ENCODE assay signal across 1 cellular context in the genomic region with DNA sequence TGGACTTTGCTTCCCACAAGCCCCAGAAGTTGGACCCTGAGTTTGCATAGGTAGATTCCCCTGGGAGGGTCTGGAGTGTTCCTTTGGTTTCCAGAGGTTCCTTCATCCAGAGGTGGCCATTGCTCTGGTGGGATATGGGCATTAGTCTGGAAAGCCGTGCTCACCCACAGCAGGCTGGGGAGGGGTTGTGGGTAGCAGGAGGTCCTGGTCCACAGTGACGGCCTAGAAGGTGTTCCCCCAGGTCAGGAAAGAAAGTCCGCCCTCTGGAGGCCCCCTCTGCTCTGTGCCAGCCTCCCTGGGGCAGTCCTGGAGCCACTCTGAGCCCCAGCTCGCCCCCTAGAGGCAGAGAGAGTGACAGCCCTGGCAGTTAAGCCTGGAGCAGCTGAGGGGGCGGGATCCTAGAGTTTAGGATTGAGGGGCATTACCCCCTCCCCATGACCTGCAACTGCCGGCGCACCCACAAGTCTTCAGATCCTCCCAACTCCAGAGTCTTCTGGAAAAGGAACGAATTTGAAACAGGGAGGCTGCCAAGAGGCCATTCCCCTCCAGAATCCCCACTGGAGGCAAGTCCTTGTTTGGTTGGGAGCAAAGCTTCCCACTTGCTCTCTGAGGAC.
TF ChIP-seq lines count a peak whose summit lies in the region.

No MANE protein-coding gene starts in this region.

TF ChIP-seq in HepG2, 621 proteins besides CTCF, POLR2A, EP300 and RAD21 (continued from another document and continues in another):
- TF ChIP-seq ZGPAT (CRISPR knock-in tag; IDR thresholded peaks at IDR 0.05) (0 out of 2 replicates have a peak, but pooled peaks have one; percentile 24), PBX2 (CRISPR knock-in tag; IDR thresholded peaks at IDR 0.05) (0 out of 2 replicates have a peak, but pooled peaks have one; percentile 36), ERF (CRISPR knock-in tag; IDR thresholded peaks at IDR 0.05) (peak; percentile 74; the same call in 1 of the 2 replicates), HHEX (CRISPR knock-in tag; IDR thresholded peaks at IDR 0.05) (no peak), SP2 (CRISPR knock-in tag; IDR thresholded peaks at IDR 0.05) (no peak), IRF9 (CRISPR knock-in tag; IDR thresholded peaks at IDR 0.05; ENCODE audit: borderline replicate concordance) (0 out of 2 replicates have a peak, but pooled peaks have one; percentile 34), FOXM1 (CRISPR knock-in tag; IDR thresholded peaks at IDR 0.05) (no peak), TBP (CRISPR knock-in tag; IDR thresholded peaks at IDR 0.05) (no peak), HDAC1 (CRISPR knock-in tag; IDR thresholded peaks at IDR 0.05) (peak; percentile 54; the same call in 1 of the 2 replicates), ZBTB38 (CRISPR knock-in tag; IDR thresholded peaks at IDR 0.05) (0 out of 2 replicates have a peak, but pooled peaks have one; percentile 39), KMT2A (CRISPR knock-in tag; IDR thresholded peaks at IDR 0.05) (no peak), LCORL (IDR thresholded peaks at IDR 0.05) (no peak), LCORL (CRISPR knock-in tag; IDR thresholded peaks at IDR 0.05) (peak; percentile 81), ZNF788 (CRISPR knock-in tag; IDR thresholded peaks at IDR 0.05; ENCODE audit: borderline replicate concordance) (peak; percentile 87; the same call in 1 of the 2 replicates), NKX3-1 (CRISPR knock-in tag; IDR thresholded peaks at IDR 0.05) (no peak), TFAP4 (IDR thresholded peaks at IDR 0.05; ENCODE audit: borderline replicate concordance, low read depth) (peak; percentile 57; the same call in 1 of the 2 replicates), ZKSCAN8 (CRISPR knock-in tag; IDR thresholded peaks at IDR 0.05; ENCODE audit: borderline replicate concordance) (peak; percentile 41; the same call in 1 of the 2 replicates), NCOA2 (CRISPR knock-in tag; IDR thresholded peaks at IDR 0.05) (no peak), ZNF441 (CRISPR knock-in tag; IDR thresholded peaks at IDR 0.05; ENCODE audit: borderline replicate concordance) (peak; percentile 69; the same call in 1 of the 2 replicates), ZNF552 (CRISPR knock-in tag; IDR thresholded peaks at IDR 0.05; ENCODE audit: borderline replicate concordance) (no peak), ZNF768 (CRISPR knock-in tag; IDR thresholded peaks at IDR 0.05) (peak; percentile 48; the same call in 1 of the 2 replicates), SAP130 (CRISPR knock-in tag; IDR thresholded peaks at IDR 0.05; ENCODE audit: low read depth) (peak; percentile 54), JUN (CRISPR knock-in tag; IDR thresholded peaks at IDR 0.05) (no peak), SRSF1 (optimal IDR thresholded peaks at IDR 0.05; ENCODE audit: low read depth, low read length) (no peak), BRF2 (CRISPR knock-in tag; IDR thresholded peaks at IDR 0.05) (no peak), HIVEP1 (CRISPR knock-in tag; IDR thresholded peaks at IDR 0.05) (peak; percentile 40; the same call in 1 of the 2 replicates), ZFP62 (CRISPR knock-in tag; IDR thresholded peaks at IDR 0.05) (no peak), ZC3H4 (CRISPR knock-in tag; IDR thresholded peaks at IDR 0.05; ENCODE audit: borderline replicate concordance) (no peak), SMAD1 (CRISPR knock-in tag; IDR thresholded peaks at IDR 0.05; ENCODE audit: borderline replicate concordance, low read depth) (peak; percentile 81; the same call in 1 of the 2 replicates)
- TF ChIP-seq, protein P1, sequence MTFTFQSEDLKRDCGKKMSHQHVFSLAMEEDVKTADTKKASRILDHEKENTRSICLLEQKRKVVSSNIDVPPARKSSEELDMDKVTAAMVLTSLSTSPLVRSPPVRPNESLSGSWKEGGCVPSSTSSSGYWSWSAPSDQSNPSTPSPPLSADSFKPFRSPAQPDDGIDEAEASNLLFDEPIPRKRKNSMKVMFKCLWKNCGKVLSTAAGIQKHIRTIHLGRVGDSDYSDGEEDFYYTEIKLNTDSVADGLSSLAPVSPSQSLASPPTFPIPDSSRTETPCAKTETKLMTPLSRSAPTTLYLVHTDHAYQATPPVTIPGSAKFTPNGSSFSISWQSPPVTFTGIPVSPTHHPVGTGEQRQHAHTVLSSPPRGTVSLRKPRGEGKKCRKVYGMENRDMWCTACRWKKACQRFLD (CRISPR knock-in tag; IDR thresholded peaks at IDR 0.05; ENCODE audit: borderline replicate concordance), result no peak
- TF ChIP-seq, protein P2, sequence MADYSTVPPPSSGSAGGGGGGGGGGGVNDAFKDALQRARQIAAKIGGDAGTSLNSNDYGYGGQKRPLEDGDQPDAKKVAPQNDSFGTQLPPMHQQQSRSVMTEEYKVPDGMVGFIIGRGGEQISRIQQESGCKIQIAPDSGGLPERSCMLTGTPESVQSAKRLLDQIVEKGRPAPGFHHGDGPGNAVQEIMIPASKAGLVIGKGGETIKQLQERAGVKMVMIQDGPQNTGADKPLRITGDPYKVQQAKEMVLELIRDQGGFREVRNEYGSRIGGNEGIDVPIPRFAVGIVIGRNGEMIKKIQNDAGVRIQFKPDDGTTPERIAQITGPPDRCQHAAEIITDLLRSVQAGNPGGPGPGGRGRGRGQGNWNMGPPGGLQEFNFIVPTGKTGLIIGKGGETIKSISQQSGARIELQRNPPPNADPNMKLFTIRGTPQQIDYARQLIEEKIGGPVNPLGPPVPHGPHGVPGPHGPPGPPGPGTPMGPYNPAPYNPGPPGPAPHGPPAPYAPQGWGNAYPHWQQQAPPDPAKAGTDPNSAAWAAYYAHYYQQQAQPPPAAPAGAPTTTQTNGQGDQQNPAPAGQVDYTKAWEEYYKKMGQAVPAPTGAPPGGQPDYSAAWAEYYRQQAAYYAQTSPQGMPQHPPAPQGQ (CRISPR knock-in tag; IDR thresholded peaks at IDR 0.05; ENCODE audit: borderline replicate concordance), result no peak
- TF ChIP-seq, protein P3, sequence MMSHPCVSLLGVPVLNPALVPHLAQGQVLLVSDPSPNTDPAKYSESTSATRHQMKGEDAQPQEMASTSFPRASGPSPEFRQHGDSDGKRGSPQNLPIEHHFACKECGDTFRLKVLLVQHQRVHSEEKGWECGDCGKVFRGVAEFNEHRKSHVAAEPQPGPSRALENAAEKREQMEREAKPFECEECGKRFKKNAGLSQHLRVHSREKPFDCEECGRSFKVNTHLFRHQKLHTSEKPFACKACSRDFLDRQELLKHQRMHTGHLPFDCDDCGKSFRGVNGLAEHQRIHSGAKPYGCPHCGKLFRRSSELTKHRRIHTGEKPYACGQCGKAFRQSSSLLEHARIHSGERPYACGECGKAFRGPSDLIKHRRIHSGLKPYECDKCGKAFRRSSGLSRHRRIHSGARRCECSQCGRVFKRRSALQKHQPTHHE (CRISPR knock-in tag; IDR thresholded peaks at IDR 0.05; ENCODE audit: borderline replicate concordance), result no peak
- TF ChIP-seq, protein P4, sequence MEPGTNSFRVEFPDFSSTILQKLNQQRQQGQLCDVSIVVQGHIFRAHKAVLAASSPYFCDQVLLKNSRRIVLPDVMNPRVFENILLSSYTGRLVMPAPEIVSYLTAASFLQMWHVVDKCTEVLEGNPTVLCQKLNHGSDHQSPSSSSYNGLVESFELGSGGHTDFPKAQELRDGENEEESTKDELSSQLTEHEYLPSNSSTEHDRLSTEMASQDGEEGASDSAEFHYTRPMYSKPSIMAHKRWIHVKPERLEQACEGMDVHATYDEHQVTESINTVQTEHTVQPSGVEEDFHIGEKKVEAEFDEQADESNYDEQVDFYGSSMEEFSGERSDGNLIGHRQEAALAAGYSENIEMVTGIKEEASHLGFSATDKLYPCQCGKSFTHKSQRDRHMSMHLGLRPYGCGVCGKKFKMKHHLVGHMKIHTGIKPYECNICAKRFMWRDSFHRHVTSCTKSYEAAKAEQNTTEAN (CRISPR knock-in tag; conservative IDR thresholded peaks at IDR 0.05), result no peak
- TF ChIP-seq, protein P5, sequence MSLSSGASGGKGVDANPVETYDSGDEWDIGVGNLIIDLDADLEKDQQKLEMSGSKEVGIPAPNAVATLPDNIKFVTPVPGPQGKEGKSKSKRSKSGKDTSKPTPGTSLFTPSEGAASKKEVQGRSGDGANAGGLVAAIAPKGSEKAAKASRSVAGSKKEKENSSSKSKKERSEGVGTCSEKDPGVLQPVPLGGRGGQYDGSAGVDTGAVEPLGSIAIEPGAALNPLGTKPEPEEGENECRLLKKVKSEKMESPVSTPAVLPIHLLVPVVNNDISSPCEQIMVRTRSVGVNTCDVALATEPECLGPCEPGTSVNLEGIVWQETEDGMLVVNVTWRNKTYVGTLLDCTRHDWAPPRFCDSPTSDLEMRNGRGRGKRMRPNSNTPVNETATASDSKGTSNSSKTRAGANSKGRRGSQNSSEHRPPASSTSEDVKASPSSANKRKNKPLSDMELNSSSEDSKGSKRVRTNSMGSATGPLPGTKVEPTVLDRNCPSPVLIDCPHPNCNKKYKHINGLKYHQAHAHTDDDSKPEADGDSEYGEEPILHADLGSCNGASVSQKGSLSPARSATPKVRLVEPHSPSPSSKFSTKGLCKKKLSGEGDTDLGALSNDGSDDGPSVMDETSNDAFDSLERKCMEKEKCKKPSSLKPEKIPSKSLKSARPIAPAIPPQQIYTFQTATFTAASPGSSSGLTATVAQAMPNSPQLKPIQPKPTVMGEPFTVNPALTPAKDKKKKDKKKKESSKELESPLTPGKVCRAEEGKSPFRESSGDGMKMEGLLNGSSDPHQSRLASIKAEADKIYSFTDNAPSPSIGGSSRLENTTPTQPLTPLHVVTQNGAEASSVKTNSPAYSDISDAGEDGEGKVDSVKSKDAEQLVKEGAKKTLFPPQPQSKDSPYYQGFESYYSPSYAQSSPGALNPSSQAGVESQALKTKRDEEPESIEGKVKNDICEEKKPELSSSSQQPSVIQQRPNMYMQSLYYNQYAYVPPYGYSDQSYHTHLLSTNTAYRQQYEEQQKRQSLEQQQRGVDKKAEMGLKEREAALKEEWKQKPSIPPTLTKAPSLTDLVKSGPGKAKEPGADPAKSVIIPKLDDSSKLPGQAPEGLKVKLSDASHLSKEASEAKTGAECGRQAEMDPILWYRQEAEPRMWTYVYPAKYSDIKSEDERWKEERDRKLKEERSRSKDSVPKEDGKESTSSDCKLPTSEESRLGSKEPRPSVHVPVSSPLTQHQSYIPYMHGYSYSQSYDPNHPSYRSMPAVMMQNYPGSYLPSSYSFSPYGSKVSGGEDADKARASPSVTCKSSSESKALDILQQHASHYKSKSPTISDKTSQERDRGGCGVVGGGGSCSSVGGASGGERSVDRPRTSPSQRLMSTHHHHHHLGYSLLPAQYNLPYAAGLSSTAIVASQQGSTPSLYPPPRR (CRISPR knock-in tag; IDR thresholded peaks at IDR 0.05; ENCODE audit: borderline replicate concordance), result peak; percentile 41; the same call in 1 of the 2 replicates
